In the genomic region with DNA sequence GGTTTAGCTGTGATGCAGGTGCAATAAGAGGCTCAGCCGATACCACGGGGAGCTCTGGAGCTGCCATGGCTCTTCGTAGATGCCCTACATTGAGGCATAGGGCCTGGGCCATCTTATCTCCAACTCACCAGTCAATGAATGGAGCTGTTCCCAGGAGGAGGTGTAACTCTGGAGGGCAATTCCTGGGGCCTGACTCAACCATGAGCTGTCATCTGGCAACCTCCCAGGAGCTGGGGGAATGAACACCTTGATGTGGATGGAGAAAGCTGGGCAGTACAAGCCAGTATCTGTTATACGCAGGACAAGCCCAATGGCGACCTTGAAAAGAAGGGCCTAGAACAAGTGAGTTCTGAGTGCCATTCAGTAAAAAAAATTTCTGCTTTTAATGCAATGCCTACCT, we compare ENCODE assay signal across 17 cellular contexts.
A peak's percentile ranks its signal among the peaks of the same experiment; 100 is the strongest.
DNase-seq lines count a peak whose midpoint lies in the region; ATAC-seq and TF ChIP-seq lines count a peak whose summit lies in the region.
"Had no signal": no experiment of that assay in that cellular context is flagged by ENCODE, and none has a peak within 500 bp of the region (broad histone marks: within the 10 kb centered on the region; RNA-seq: fewer than 3 reads in every experiment).

No MANE protein-coding gene starts in this region.

- no peaks in the 10 kb centered on the region for H4K20me1 ChIP-seq in mammary epithelial cell (ENCODE audit: insufficient read depth, low read length)
- no peaks in the 10 kb centered on the region for H4K20me1 ChIP-seq in H9 (ENCODE audit: control insufficient read depth, insufficient read depth, insufficient read length)

- CTCF ChIA-PET in mammary epithelial cell (lab: Charles Lee; ENCODE audit: low non-redundant PET): no interaction called here
- CTCF ChIA-PET in T-cell (lab: Charles Lee): interaction anchor here in 1 of 2 donors (0.7 kb wide), 2 partner anchors 138 to 1478 kb away, joined by 4 to 9 read pairs; no protein-coding TSS in a partner anchor

- no peak overlapping the region for H3K27ac ChIP-seq in mammary epithelial cell (ENCODE audit: insufficient read depth, low read depth, low read length)
- H3K27ac ChIP-seq in mesendoderm (ENCODE audit: low read depth, low read length): no peak overlapping the region
- no peak overlapping the region for H3K27ac ChIP-seq in H9 (ENCODE audit: insufficient read length, low read depth, low read length)
- H3K27ac ChIP-seq: ovary had no signal

- no peak overlapping the region for H2BK5ac ChIP-seq in mesendoderm (ENCODE audit: low read length)
- no peak overlapping the region for H2BK5ac ChIP-seq in H9 (ENCODE audit: insufficient read length, low read length)

- H3K79me1 ChIP-seq in mesendoderm (ENCODE audit: low read length): no peaks in the 10 kb centered on the region
- no peaks in the 10 kb centered on the region for H3K79me1 ChIP-seq in H9 (ENCODE audit: insufficient read depth, low read depth, low read length, poor library complexity, severe bottlenecking)

- no peak overlapping the region for H4K8ac ChIP-seq in mesendoderm (ENCODE audit: low read depth, low read length)
- no peak overlapping the region for H4K8ac ChIP-seq in H9 (replicated peaks; ENCODE audit: insufficient read length, low read depth, low read length)

- H4K5ac ChIP-seq in mesendoderm (ENCODE audit: low read length): no peak overlapping the region
- no peak overlapping the region for H4K5ac ChIP-seq in H9 (ENCODE audit: insufficient read length, low read depth, low read length)

- H3K27me3 ChIP-seq in MG63 (no peaks in the 10 kb centered on the region), mammary epithelial cell (ENCODE audit: insufficient read depth, low read length) (no peaks in the 10 kb centered on the region), mesendoderm (ENCODE audit: insufficient read depth, low read length, poor library complexity) (no peaks in the 10 kb centered on the region), H9 (ENCODE audit: insufficient read depth, low read length) (no peaks in the 10 kb centered on the region)
- H3K27me3 ChIP-seq: ovary had no signal

- H2BK12ac ChIP-seq in H9 (ENCODE audit: insufficient read length, low read depth, low read length): no peak overlapping the region

- no TSS peak for BruUV-seq in mammary epithelial cell (replicated peaks; lab: Mats Ljungman, UMichigan)

- WGBS in mammary epithelial cell (ENCODE audit: low coverage, missing lambda C conversion rate): 54% methylated on average over 5 of the region's 5 CpGs
- no CpG with 5 or more reads among the region's 5 CpGs for WGBS in mesendoderm (ENCODE audit: extremely low coverage, insufficient coverage, low lambda C conversion rate)
- no CpG with 5 or more reads among the region's 5 CpGs for WGBS in H9 (ENCODE audit: extremely low coverage, insufficient read length, low lambda C conversion rate)

- H3K18ac ChIP-seq in mesendoderm (ENCODE audit: low read length) (no peak overlapping the region), H9 (ENCODE audit: insufficient read length, low read depth, low read length) (no peak overlapping the region)

- no peak overlapping the region for H3T11ph ChIP-seq in H9 (ENCODE audit: low read length)

- no peak overlapping the region for H3K4ac ChIP-seq in mesendoderm (ENCODE audit: low read depth, low read length)
- no peak overlapping the region for H3K4ac ChIP-seq in H9 (ENCODE audit: low read depth, low read length)

- in situ Hi-C loops in mammary epithelial cell (cut with MboI; ENCODE audit: low sequenced_read_pairs in 2 of 2): no loop called here

- no peak overlapping the region for H3K27ac Mint-ChIP-seq in T-cell
- H3K27ac Mint-ChIP-seq in H9: no peak overlapping the region
- H3K27ac Mint-ChIP-seq: activated T-helper 2 cell treated with anti-CD3 and anti-CD28 coated beads, Interferon-gamma antibody, Interleukin-2, Interleukin-4, amounts not matched to agents 10 μg/mL and 5 μg/mL and 100 μg/mL, durations not matched to agents 14 hours and 24 hours and 36 hours; WTC11 had no signal

- H3K79me2 ChIP-seq in mammary epithelial cell (ENCODE audit: insufficient read depth, low read length): no peaks in the 10 kb centered on the region
- H3K79me2 ChIP-seq in mesendoderm (ENCODE audit: control insufficient read depth, insufficient read depth, low read length): no peaks in the 10 kb centered on the region
- H3K79me2 ChIP-seq in H9 (ENCODE audit: insufficient read depth, low read length): no peaks in the 10 kb centered on the region

- H3K4me1 ChIP-seq in mammary epithelial cell (ENCODE audit: insufficient read depth, low read length): peaks cover 8% of the 10 kb centered on the region
- no peaks in the 10 kb centered on the region for H3K4me1 ChIP-seq in mesendoderm (ENCODE audit: control insufficient read depth, low read depth, low read length)
- H3K4me1 ChIP-seq in H9 (ENCODE audit: insufficient read depth, low read length): no peaks in the 10 kb centered on the region
- H3K4me1 ChIP-seq: Caco-2 had no signal

- H2BK120ac ChIP-seq in mesendoderm (ENCODE audit: low read depth, low read length) (no peak overlapping the region), H9 (ENCODE audit: low read depth, low read length, poor library complexity, severe bottlenecking) (no peak overlapping the region)

- H3K23me2 ChIP-seq in H9 (ENCODE audit: insufficient read length, low read depth, low read length, poor library complexity, severe bottlenecking): no peaks in the 10 kb centered on the region

- intact Hi-C loops in mammary epithelial cell (cut with micrococcal nuclease): loop anchor here (5.0 kb wide), 1 partner anchor 50 kb away; no protein-coding TSS in a partner anchor

- H3K9me3 ChIP-seq in MG63: no peaks in the 10 kb centered on the region
- H3K9me3 ChIP-seq in mammary epithelial cell (replicated peaks; ENCODE audit: insufficient read depth, low read length): no peaks in the 10 kb centered on the region
- H3K9me3 ChIP-seq in H9 (ENCODE audit: control insufficient read depth, low read depth, low read length): no peaks in the 10 kb centered on the region
- H3K9me3 ChIP-seq: ovary had no signal

- dilution Hi-C loops in mammary epithelial cell (cut with HindIII; ENCODE audit: low sequenced_read_pairs): no loop called here

- H3K56ac ChIP-seq in mesendoderm (ENCODE audit: low read length) (no peak overlapping the region), H9 (ENCODE audit: insufficient read length, low read depth, low read length) (no peak overlapping the region)

- H3K36me3 ChIP-seq in MG63 (no peaks in the 10 kb centered on the region), mammary epithelial cell (ENCODE audit: insufficient read depth, low read length) (no peaks in the 10 kb centered on the region), mesendoderm (ENCODE audit: control insufficient read depth, insufficient read depth, low read length) (no peaks in the 10 kb centered on the region)
- H3K36me3 ChIP-seq: ovary had no signal

- H3K9ac ChIP-seq in mammary epithelial cell (ENCODE audit: insufficient read depth, low read length): no peak overlapping the region
- no peak overlapping the region for H3K9ac ChIP-seq in mesendoderm (ENCODE audit: low read length)
- H3K9ac ChIP-seq in H9 (ENCODE audit: extremely low read depth, insufficient read length, low read length): no peak overlapping the region

- H3K9me3 Mint-ChIP-seq in T-cell (peaks cover 0 to 7% (median 3%) of the 10 kb centered on the region in 3 donors), H9 (peaks cover under 1 to 4% of the 10 kb centered on the region in 2 experiments)

- H2AK5ac ChIP-seq in mesendoderm (ENCODE audit: low read length): no peak overlapping the region
- no peak overlapping the region for H2AK5ac ChIP-seq in H9 (ENCODE audit: insufficient read length, low read length)

- H3K4me1 Mint-ChIP-seq in T-cell (no peaks in the 10 kb centered on the region), H9 (no peaks in the 10 kb centered on the region)
- H3K4me1 Mint-ChIP-seq: WTC11 had no signal

- no peaks in the 10 kb centered on the region for H3K27me3 Mint-ChIP-seq in T-cell
- no peaks in the 10 kb centered on the region for H3K27me3 Mint-ChIP-seq in H9 (ENCODE audit: low read depth)

- POLR2A ChIA-PET in T-cell (lab: Charles Lee): no interaction called here

- peak; percentile 5 for DNase-seq in EL
- DNase-seq in MG63: peak; percentile 1
- peak; percentile 93 for DNase-seq in mammary epithelial cell
- peak; percentile 20 for DNase-seq in mesendoderm
- DNase-seq in T-cell: no peak
- DNase-seq in cerebellar cortex (ENCODE audit: low spot score): no peak
- no peak for DNase-seq in H9
- DNase-seq: activated CD8-positive, alpha-beta memory T cell treated with anti-CD3 and anti-CD28 coated beads for 24 hours; AML-193; amygdala; Caco-2; MV-4-11; NCI-H2107 had no signal

- H2BK15ac ChIP-seq in mesendoderm (replicated peaks; ENCODE audit: low read depth): no peak overlapping the region
- no peak overlapping the region for H2BK15ac ChIP-seq in H9 (ENCODE audit: low read depth, low read length)

- peak overlapping the region; percentile 42 for H2AFZ ChIP-seq in mammary epithelial cell (ENCODE audit: low read depth, low read length)
- H2AFZ ChIP-seq in H9 (ENCODE audit: low read length): no peak overlapping the region

- H3K4me2 ChIP-seq in mammary epithelial cell (ENCODE audit: insufficient read depth, low read depth, low read length): peak overlapping the region; percentile 4
- no peak overlapping the region for H3K4me2 ChIP-seq in mesendoderm (ENCODE audit: low read length)
- H3K4me2 ChIP-seq in H9 (ENCODE audit: insufficient read depth, insufficient read length, low read length): no peak overlapping the region

- no peak overlapping the region for H2BK20ac ChIP-seq in H9 (ENCODE audit: low read depth, low read length, poor library complexity, severe bottlenecking)

- H3K4me3 Mint-ChIP-seq in T-cell: no peak overlapping the region
- H3K4me3 Mint-ChIP-seq in H9: no peak overlapping the region
- H3K4me3 Mint-ChIP-seq: WTC11 had no signal

- H4K91ac ChIP-seq in H9 (ENCODE audit: insufficient read length, low read depth, low read length): no peak overlapping the region

- no peak overlapping the region for H3K23ac ChIP-seq in mesendoderm (ENCODE audit: low read length)
- H3K23ac ChIP-seq in H9 (ENCODE audit: insufficient read length, low read depth, low read length): no peak overlapping the region

- H3K4me3 ChIP-seq in MG63 (no peak overlapping the region), mammary epithelial cell (replicated peaks in 1 of 3; ENCODE audit: insufficient read depth in 1 of 3, low read depth in 2 of 3, low read length in 3 of 3) (no peak overlapping the region), mesendoderm (ENCODE audit: low read length) (no peak overlapping the region)
- H3K4me3 ChIP-seq: ovary had no signal

- ATAC-seq in T-cell (replicated peaks in 1 of 4) (no peak), GM19023 (IDR thresholded peaks at IDR 0.05; ENCODE audit: unreplicated experiment) (no peak)
- ATAC-seq: WTC11 had no signal

- H3K14ac ChIP-seq in H9 (ENCODE audit: insufficient read depth, low read length): no peak overlapping the region

- H3K36me3 Mint-ChIP-seq in T-cell: no peaks in the 10 kb centered on the region
- peaks cover 1 to 4% (median 3%) of the 10 kb centered on the region in 3 experiments for H3K36me3 Mint-ChIP-seq in H9 (ENCODE audit: insufficient read depth in 1 of 3, low read depth in 3 of 3)

- no peak for TF ChIP-seq CTCF in mammary epithelial cell (conservative IDR thresholded peaks at IDR 0.05 in 1 of 2, IDR thresholded peaks at IDR 0.05 in 1 of 2; ENCODE audit: extremely low read depth in 1 of 2, insufficient read depth in 1 of 2, low read depth in 1 of 2, low read length in 2 of 2)
- TF ChIP-seq CTCF in H9 (conservative IDR thresholded peaks at IDR 0.05): no peak

Comparison
In these comparisons a context has a peak if more than half of its experiments do, and no peak if none do; other contexts are left out.
1. DNase-seq: peak in EL (single experiment), MG63 (single experiment), mammary epithelial cell (single experiment) and mesendoderm (single experiment); none in T-cell (0 of 34), cerebellar cortex (single experiment) and H9 (single experiment).